ENCODE assay signal across 8 cellular contexts in the genomic region with DNA sequence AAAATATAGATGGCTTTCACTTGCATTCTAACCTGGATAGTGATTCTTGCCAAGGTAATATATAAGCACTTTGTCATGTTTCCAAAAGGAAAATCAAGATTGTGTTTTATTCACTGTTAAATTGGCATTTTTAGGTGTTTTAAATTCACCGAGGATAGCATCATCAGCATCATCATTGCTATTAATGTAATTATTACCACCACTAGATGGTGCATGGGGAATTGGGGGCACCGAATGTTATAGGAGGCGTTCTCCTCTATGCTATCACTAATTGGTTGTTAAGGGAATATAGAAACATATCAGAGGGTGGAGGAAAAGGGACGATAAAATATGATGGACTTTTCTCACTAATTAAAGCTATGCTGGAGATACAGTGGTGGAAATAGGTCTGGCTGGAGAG.
DNase-seq lines count a peak whose midpoint lies in the region; ATAC-seq and TF ChIP-seq lines count a peak whose summit lies in the region.

No MANE protein-coding gene starts in this region.

- WGBS in spleen, 5 donors, result 12 to 46% (median 23%) methylated on average over 4 of the region's 4 CpGs

- H3K9me3 ChIP-seq in spleen, result no peaks in the 10 kb centered on the region

- H3K36me3 Mint-ChIP-seq in activated naive CD4-positive, alpha-beta T cell treated with anti-CD3 and anti-CD28 coated beads for 36 hours (ENCODE audit: low read depth), result no peaks in the 10 kb centered on the region
- no peaks in the 10 kb centered on the region for H3K36me3 Mint-ChIP-seq in activated T-cell treated with anti-CD3 and anti-CD28 coated beads, Interleukin-2, amount 50 U/mL, for 4 hours (ENCODE audit: insufficient read depth)

- H3K9me3 Mint-ChIP-seq in activated naive CD4-positive, alpha-beta T cell treated with anti-CD3 and anti-CD28 coated beads for 36 hours, result no peaks in the 10 kb centered on the region
- no peaks in the 10 kb centered on the region for H3K9me3 Mint-ChIP-seq in activated T-cell treated with anti-CD3 and anti-CD28 coated beads, Interleukin-2, amount 50 U/mL, for 4 hours

- TF ChIP-seq CTCF in spleen (IDR thresholded peaks at IDR 0.05 in 8 of 11, conservative IDR thresholded peaks at IDR 0.05 in 3 of 11), result peak in 10 of 11 experiments; percentile 31 to 70 (median 50)

- DNase-seq in activated naive CD4-positive, alpha-beta T cell treated with anti-CD3 and anti-CD28 coated beads for 36 hours, result peak; percentile 41
- no peak for DNase-seq in activated naive CD4-positive, alpha-beta T cell treated with anti-CD3 and anti-CD28 coated beads, Interleukin-2, amount 50 U/mL, for 16 hours
- DNase-seq in activated T-cell treated with anti-CD3 and anti-CD28 coated beads, Interleukin-2, amount 50 U/mL, for 4 hours, result peak; percentile 30
- DNase-seq in spleen (no peak), kidney glomerular epithelial cell (lab: John Stamatoyannopoulos, UW) (no peak), NOMO-1 (lab: John Stamatoyannopoulos, UW; ENCODE audit: unreplicated experiment in 2 of 2) (no peak), cerebellum (ENCODE audit: low spot score) (no peak)

- H3K4me1 Mint-ChIP-seq in activated naive CD4-positive, alpha-beta T cell treated with anti-CD3 and anti-CD28 coated beads for 36 hours (ENCODE audit: low read depth), result peaks cover 21% of the 10 kb centered on the region
- peaks cover 23% of the 10 kb centered on the region for H3K4me1 Mint-ChIP-seq in activated T-cell treated with anti-CD3 and anti-CD28 coated beads, Interleukin-2, amount 50 U/mL, for 4 hours (ENCODE audit: low read depth)

- no peaks in the 10 kb centered on the region for H3K36me3 ChIP-seq in spleen

- no peaks in the 10 kb centered on the region for H3K27me3 Mint-ChIP-seq in activated naive CD4-positive, alpha-beta T cell treated with anti-CD3 and anti-CD28 coated beads for 36 hours (ENCODE audit: low read depth)
- H3K27me3 Mint-ChIP-seq in activated T-cell treated with anti-CD3 and anti-CD28 coated beads, Interleukin-2, amount 50 U/mL, for 4 hours (ENCODE audit: low read depth), result no peaks in the 10 kb centered on the region

- CTCF ChIA-PET in activated naive CD4-positive, alpha-beta T cell treated with anti-CD3 and anti-CD28 coated beads for 36 hours (lab: Charles Lee), result interaction anchor here (0.7 to 4.4 kb wide), 14 partner anchors 9 to 365 kb away, joined by 3 to 32 read pairs (median 4); no protein-coding TSS in a partner anchor

- H3K27ac ChIP-seq in spleen, result no peak overlapping the region

- intact Hi-C loops in activated naive CD4-positive, alpha-beta T cell treated with anti-CD3 and anti-CD28 coated beads for 36 hours (cut with micrococcal nuclease), result loop anchor here (1.0 kb wide), 6 partner anchors 28 to 359 kb away; no protein-coding TSS in a partner anchor
- intact Hi-C loops in spleen (cut with DNase I; ENCODE audit: low total_unique reads), result loop anchor here (10.0 kb wide), 1 partner anchor 162 kb away; no protein-coding TSS in a partner anchor

- H3K4me3 Mint-ChIP-seq in activated naive CD4-positive, alpha-beta T cell treated with anti-CD3 and anti-CD28 coated beads for 36 hours, result no peak overlapping the region
- H3K4me3 Mint-ChIP-seq in activated T-cell treated with anti-CD3 and anti-CD28 coated beads, Interleukin-2, amount 50 U/mL, for 4 hours, result peak overlapping the region; percentile 27

- no peak for TF ChIP-seq POLR2A in spleen (IDR thresholded peaks at IDR 0.05)

- H3K4me3 ChIP-seq in spleen, result no peak overlapping the region

- peak; percentile 52 for ATAC-seq in HG02798 (IDR thresholded peaks at IDR 0.05; ENCODE audit: poor library complexity, unreplicated experiment)
- ATAC-seq in activated T-cell treated with anti-CD3 and anti-CD28 coated beads, Interleukin-2, amount 50 U/mL, for 4 hours, result peak; percentile 70 to 84

- H3K27me3 ChIP-seq in spleen (replicated peaks in 1 of 7), result no peaks in the 10 kb centered on the region

- H3K27ac Mint-ChIP-seq in activated naive CD4-positive, alpha-beta T cell treated with anti-CD3 and anti-CD28 coated beads for 36 hours, result no peak overlapping the region

- peaks cover 0 to 18% (median 7%) of the 10 kb centered on the region in 6 donors for H3K4me1 ChIP-seq in spleen

Comparison
In these comparisons a context has a peak if more than half of its experiments do, and no peak if none do; other contexts are left out.
1. DNase-seq: peak in activated naive CD4-positive, alpha-beta T cell treated with anti-CD3 and anti-CD28 coated beads for 36 hours (single experiment) and activated T-cell treated with anti-CD3 and anti-CD28 coated beads, Interleukin-2, amount 50 U/mL, for 4 hours (single experiment); none in activated naive CD4-positive, alpha-beta T cell treated with anti-CD3 and anti-CD28 coated beads, Interleukin-2, amount 50 U/mL, for 16 hours (single experiment), spleen (single experiment), kidney glomerular epithelial cell (single experiment), NOMO-1 (0 of 2) and cerebellum (single experiment).